In genomic region chr4:140255919-140256318, GRCh38 we compare ENCODE assay signal across 17 cellular contexts.
"Had no signal": no experiment of that assay in that cellular context is flagged by ENCODE, and none has a peak within 500 bp of the region (broad histone marks: within the 10 kb centered on the region; RNA-seq: fewer than 3 reads in every experiment).

No MANE protein-coding gene starts in this region.

- FAIRE-seq: endometrium, TTC549 had no signal

- ATAC-seq: heart left ventricle, left lobe of liver had no signal

- DNase-seq: activated CD4-positive, alpha-beta T cell treated with anti-CD3 and anti-CD28 coated beads, Interleukin-2, amount 50 U/mL, for 1 hour; activated CD4-positive, CD25-positive, alpha-beta regulatory T cell; activated effector memory CD4-positive, alpha-beta T cell treated with anti-CD3 and anti-CD28 coated beads, Interleukin-2, amount 50 U/mL, for 16 hours; activated naive CD8-positive, alpha-beta T cell treated with anti-CD3 and anti-CD28 coated beads, Interleukin-2, amount 10 ng/mL, durations not matched to agents 7 days and 5 days; foreskin melanocyte; stimulated activated CD4-positive, alpha-beta T cell treated with anti-CD3 and anti-CD28 coated beads, Interleukin-4, amount 100 ng/mL, for 1 hour; stimulated activated CD8-positive, alpha-beta memory T cell treated with anti-CD3 and anti-CD28 coated beads, Interleukin-4, amount 100 ng/mL, for 48 hours; stomach; T-helper 2 cell had no signal

- H3K9me3 ChIP-seq: ascending aorta, esophagus muscularis mucosa, heart left ventricle, stomach, thoracic aorta had no signal

- H3K4me3 ChIP-seq: ascending aorta, cardiac muscle cell, esophagus muscularis mucosa, heart left ventricle, stomach, thoracic aorta had no signal

- H3K27me3 ChIP-seq: ascending aorta, cardiac muscle cell, esophagus muscularis mucosa, heart left ventricle, stomach had no signal

- H3K27ac ChIP-seq: ascending aorta, cardiac muscle cell, thoracic aorta had no signal

- H3K36me3 ChIP-seq: ascending aorta, cardiac muscle cell, esophagus muscularis mucosa, heart left ventricle, stomach, thoracic aorta had no signal
